1 cellular context compared by ENCODE assay signal in the genomic region with DNA sequence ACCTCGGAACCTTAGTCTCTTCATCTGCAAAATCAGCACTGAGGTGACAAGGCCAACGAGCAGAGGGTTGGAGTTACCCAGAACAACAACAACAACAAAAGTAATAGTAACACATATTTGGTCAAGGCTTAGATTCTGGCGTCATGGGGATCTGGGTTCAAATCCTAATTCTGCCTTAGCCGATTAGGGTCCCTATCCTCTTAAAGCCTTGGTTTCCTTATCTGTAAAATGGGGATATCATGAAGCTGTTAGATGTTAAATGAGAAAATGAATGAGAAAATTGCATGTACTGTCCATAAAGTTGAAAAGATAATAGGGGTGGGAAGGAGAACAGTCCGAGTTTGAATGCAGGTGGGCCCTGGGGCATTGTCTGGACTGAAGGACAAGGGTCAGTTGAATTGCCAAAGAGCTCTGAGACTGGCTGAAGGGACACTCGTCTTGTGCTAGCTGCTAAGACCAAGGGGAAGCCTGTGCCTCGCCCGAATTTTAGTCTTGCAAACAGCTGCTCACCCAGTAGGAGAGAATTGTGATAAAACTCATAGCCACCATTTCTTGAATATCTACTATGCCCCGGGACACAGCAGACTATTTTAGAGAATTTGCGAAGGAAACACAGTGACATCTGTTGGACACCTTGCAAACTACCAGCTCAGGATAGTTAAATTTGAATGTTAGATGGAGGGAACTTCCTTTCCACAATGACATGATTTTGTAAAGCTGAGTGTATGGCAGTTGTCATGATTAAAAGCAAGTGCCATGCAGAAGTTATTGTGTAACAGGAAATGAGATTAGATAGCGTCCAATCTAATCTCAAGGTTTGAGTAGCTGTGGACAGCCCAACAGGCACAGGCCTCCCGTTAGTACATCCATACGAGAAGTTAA.
TF ChIP-seq lines count a peak whose summit lies in the region.

No MANE protein-coding gene starts in this region.

TF ChIP-seq in HEK293, 187 proteins besides CTCF, POLR2A, EP300 and RAD21 (continued from another document):
- no peak for TF ChIP-seq SCRT1 (tag by site-specific recombination; IDR thresholded peaks at IDR 0.05; ENCODE audit: borderline replicate concordance)
- TF ChIP-seq, protein P1, sequence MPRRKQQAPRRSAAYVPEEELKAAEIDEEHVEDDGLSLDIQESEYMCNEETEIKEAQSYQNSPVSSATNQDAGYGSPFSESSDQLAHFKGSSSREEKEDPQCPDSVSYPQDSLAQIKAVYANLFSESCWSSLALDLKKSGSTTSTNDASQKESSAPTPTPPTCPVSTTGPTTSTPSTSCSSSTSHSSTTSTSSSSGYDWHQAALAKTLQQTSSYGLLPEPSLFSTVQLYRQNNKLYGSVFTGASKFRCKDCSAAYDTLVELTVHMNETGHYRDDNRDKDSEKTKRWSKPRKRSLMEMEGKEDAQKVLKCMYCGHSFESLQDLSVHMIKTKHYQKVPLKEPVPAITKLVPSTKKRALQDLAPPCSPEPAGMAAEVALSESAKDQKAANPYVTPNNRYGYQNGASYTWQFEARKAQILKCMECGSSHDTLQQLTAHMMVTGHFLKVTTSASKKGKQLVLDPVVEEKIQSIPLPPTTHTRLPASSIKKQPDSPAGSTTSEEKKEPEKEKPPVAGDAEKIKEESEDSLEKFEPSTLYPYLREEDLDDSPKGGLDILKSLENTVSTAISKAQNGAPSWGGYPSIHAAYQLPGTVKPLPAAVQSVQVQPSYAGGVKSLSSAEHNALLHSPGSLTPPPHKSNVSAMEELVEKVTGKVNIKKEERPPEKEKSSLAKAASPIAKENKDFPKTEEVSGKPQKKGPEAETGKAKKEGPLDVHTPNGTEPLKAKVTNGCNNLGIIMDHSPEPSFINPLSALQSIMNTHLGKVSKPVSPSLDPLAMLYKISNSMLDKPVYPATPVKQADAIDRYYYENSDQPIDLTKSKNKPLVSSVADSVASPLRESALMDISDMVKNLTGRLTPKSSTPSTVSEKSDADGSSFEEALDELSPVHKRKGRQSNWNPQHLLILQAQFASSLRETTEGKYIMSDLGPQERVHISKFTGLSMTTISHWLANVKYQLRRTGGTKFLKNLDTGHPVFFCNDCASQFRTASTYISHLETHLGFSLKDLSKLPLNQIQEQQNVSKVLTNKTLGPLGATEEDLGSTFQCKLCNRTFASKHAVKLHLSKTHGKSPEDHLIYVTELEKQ (tag by site-specific recombination; IDR thresholded peaks at IDR 0.05; ENCODE audit: borderline replicate concordance): no peak
- peak; percentile 94 for TF ChIP-seq ZNF664 (tag by site-specific recombination; IDR thresholded peaks at IDR 0.05)
- peak; percentile 85 for TF ChIP-seq ZNF366 (tag by site-specific recombination; conservative IDR thresholded peaks at IDR 0.05)
- TF ChIP-seq ZNF416 (tag by site-specific recombination; IDR thresholded peaks at IDR 0.05): no peak
- no peak for TF ChIP-seq ZSCAN16 (tag by site-specific recombination; IDR thresholded peaks at IDR 0.05)
- TF ChIP-seq ZNF654 (tag by site-specific recombination; IDR thresholded peaks at IDR 0.05; ENCODE audit: low read depth): peak; percentile 80
